Comparison of ENCODE assay signal across 8 cellular contexts in the genomic region with DNA sequence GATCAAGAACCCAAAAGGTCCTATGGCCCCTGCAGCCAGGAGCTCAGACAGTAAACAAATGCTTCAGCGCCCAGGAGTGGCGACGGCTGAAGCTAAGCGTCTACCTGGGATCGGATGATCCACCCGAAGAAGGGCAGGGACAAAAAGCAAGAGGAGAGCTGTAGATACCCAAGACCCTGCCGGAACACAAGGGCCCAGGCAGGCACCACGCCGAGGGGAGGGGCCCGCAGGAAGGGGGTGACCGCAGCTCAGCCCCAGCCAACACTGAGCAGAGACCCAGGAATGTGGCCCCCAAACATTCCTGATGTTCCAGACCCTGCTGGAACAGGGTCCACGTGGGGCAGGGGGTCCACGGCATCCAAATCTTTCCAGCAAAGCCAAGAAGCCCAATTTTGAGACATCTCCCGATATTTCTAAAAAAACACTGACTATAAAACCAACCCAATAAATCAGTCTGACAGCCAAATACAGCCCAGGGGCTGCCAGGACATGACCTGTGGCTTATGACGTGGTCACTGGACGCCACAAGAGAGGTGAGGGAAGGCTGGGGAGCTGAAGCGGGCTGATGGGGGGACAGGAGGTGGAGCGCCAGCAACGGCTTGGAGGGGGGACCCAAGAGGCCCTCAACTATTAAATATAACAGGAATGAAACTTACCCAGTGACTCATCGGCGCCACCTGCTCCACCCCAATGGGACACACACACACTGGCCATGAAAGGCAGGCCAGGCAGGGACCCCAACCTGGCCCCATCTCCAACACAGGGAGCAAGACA. TPM values are rescaled to one million over a fixed set of nuclear protein-coding genes. Genes with fewer than 3 reads are reported as not detected.
DNase-seq lines count a peak whose midpoint lies in the region; ATAC-seq, FAIRE-seq and TF ChIP-seq lines count a peak whose summit lies in the region.
"Had no signal": no experiment of that assay in that cellular context is flagged by ENCODE, and none has a peak within 500 bp of the region (broad histone marks: within the 10 kb centered on the region; RNA-seq: fewer than 3 reads in every experiment).

No MANE protein-coding gene starts in this region.

- DNase-seq in GM20000 (ENCODE audit: low spot score): peak; percentile 68
- peak in 1 of 3 donors; percentile 59 for DNase-seq in Peyer's patch
- peak in 1 of 2 donors; percentile 23 for DNase-seq in heart right ventricle
- DNase-seq in stimulated activated naive CD8-positive, alpha-beta T cell treated with anti-CD3 and anti-CD28 coated beads, Interleukin-15, Interleukin-2, amounts not matched to agents 100 U/mL and 50 U/mL, for 24 hours: no peak
- no peak for DNase-seq in GOT3 (lab: John Stamatoyannopoulos, UW)
- no peak for DNase-seq in small intestine
- DNase-seq: RPMI8226 had no signal

- H3K9me3 ChIP-seq in Peyer's patch: no peaks in the 10 kb centered on the region
- peaks cover 0 to 4% (median 0%) of the 10 kb centered on the region in 11 donors for H3K9me3 ChIP-seq in heart right ventricle
- H3K9me3 ChIP-seq in small intestine (ENCODE audit: control insufficient read depth, low read depth): no peaks in the 10 kb centered on the region

- no peak for FAIRE-seq in small intestine (lab: Jason Lieb, UNC)

- ATAC-seq in heart right ventricle (peak in 3 of 8 donors; percentile 2 to 14 (median 3)), HG02973 (IDR thresholded peaks at IDR 0.05; ENCODE audit: unreplicated experiment) (no peak)
- ATAC-seq in stimulated activated naive CD8-positive, alpha-beta T cell treated with anti-CD3 and anti-CD28 coated beads, Interleukin-15, Interleukin-2, amounts not matched to agents 100 U/mL and 50 U/mL, for 24 hours: peak; percentile 47

- intact Hi-C loops in heart right ventricle (cut with DNase I): loop anchor here in 4 of 10 donors (5.0 to 10.0 kb wide), 4 partner anchors 51 to 259 kb away; no protein-coding TSS in a partner anchor

- H3K36me3 ChIP-seq in Peyer's patch: no peaks in the 10 kb centered on the region
- peaks cover 0 to 10% (median 0%) of the 10 kb centered on the region in 9 donors for H3K36me3 ChIP-seq in heart right ventricle
- H3K36me3 ChIP-seq in small intestine (ENCODE audit: control insufficient read depth in 2 of 2, insufficient read depth in 2 of 2, low read length in 2 of 2): no peaks in the 10 kb centered on the region

- no peaks in the 10 kb centered on the region for H3K27me3 ChIP-seq in Peyer's patch
- no peaks in the 10 kb centered on the region for H3K27me3 ChIP-seq in heart right ventricle
- H3K27me3 ChIP-seq in small intestine (ENCODE audit: control insufficient read depth in 2 of 2, insufficient read depth in 2 of 2, low read length in 2 of 2): no peaks in the 10 kb centered on the region

- peak overlapping the region in 3 of 4 donors; percentile 32 to 78 (median 44) for H3K27ac ChIP-seq in Peyer's patch
- peak overlapping the region; percentile 76 to 93 (median 86) for H3K27ac ChIP-seq in heart right ventricle
- H3K27ac ChIP-seq in small intestine (ENCODE audit: low read depth in 1 of 2, low read length in 1 of 2): peak overlapping the region in 1 of 2 donors; percentile 75

- H3K4me1 ChIP-seq in Peyer's patch (peaks cover 0 to 77% (median 3%) of the 10 kb centered on the region in 4 donors), heart right ventricle (peaks cover 48 to 99% (median 94%) of the 10 kb centered on the region in 9 donors), small intestine (ENCODE audit: control insufficient read depth in 2 of 2, insufficient read depth in 1 of 2, low read depth in 1 of 2, low read length in 1 of 2) (peaks cover 5 to 17% of the 10 kb centered on the region in 2 donors)

- TF ChIP-seq POLR2A in Peyer's patch (IDR thresholded peaks at IDR 0.05): no peak

- peak; percentile 17 for TF ChIP-seq CTCF in GM20000 (IDR thresholded peaks at IDR 0.05; ENCODE audit: extremely low read depth, missing control alignments)
- TF ChIP-seq CTCF in Peyer's patch (IDR thresholded peaks at IDR 0.05): no peak
- TF ChIP-seq CTCF in heart right ventricle (IDR thresholded peaks at IDR 0.05): no peak

- WGBS in heart right ventricle, 2 donors: 58 to 60% methylated on average over 21 of the region's 21 CpGs
- 65 to 81% (median 79%) methylated on average over 21 of the region's 21 CpGs for WGBS in small intestine, 3 donors

- H3K4me3 ChIP-seq in Peyer's patch (no peak overlapping the region), heart right ventricle (peak overlapping the region in 3 of 10 donors; percentile 5 to 10 (median 7)), small intestine (ENCODE audit: low read depth in 1 of 2, low read length in 2 of 2) (no peak overlapping the region)

RNA-seq across cellular contexts. Expression of a gene that starts 58.9 kb away (rescaled TPM):
- 100 to 1,000 TPM; 105 to 330 (median 148) TPM for total RNA-seq in Peyer's patch
- 100 to 1,000 TPM; 118 to 200 (median 136) TPM for total RNA-seq in heart right ventricle
- 10 to 100 TPM; 46.9 to 74.0 TPM for polyA plus RNA-seq in heart right ventricle
- 10 to 100 TPM; 26.2 to 50.4 (median 30.0) TPM for polyA plus RNA-seq in small intestine
